8 cellular contexts compared by ENCODE assay signal in genomic region chr22:46012881-46013281, GRCh38. TPM values are rescaled to one million over a fixed set of nuclear protein-coding genes. Genes with fewer than 3 reads are reported as not detected.
DNase-seq lines count a peak whose midpoint lies in the region; ATAC-seq and TF ChIP-seq lines count a peak whose summit lies in the region.

No MANE protein-coding gene starts in this region.

- no peaks in the 10 kb centered on the region for H3K36me3 Mint-ChIP-seq in natural killer cell

- H3K9me3 ChIP-seq in NT2/D1 (ENCODE audit: insufficient read depth, low read length) = no peaks in the 10 kb centered on the region
- no peaks in the 10 kb centered on the region for H3K9me3 ChIP-seq in endocrine pancreas (ENCODE audit: control insufficient read depth, low read length)

- H3K4me1 ChIP-seq in NT2/D1 (ENCODE audit: insufficient read depth, insufficient read length) (peaks cover 13% of the 10 kb centered on the region), endocrine pancreas (ENCODE audit: control insufficient read depth, insufficient read depth, low read length) (no peaks in the 10 kb centered on the region)

- peaks cover 0 to 13% of the 10 kb centered on the region in 2 donors for H3K4me1 Mint-ChIP-seq in natural killer cell

- H3K27ac Mint-ChIP-seq in natural killer cell = peak overlapping the region in 1 of 2 donors; percentile 93

- ATAC-seq in natural killer cell (no peak), GM18868 (IDR thresholded peaks at IDR 0.05; ENCODE audit: unreplicated experiment) (no peak)

- peak overlapping the region; percentile 86 for H3K4me3 Mint-ChIP-seq in natural killer cell

- H3K4me3 ChIP-seq in NT2/D1 (ENCODE audit: insufficient read length, low read depth) = no peak overlapping the region
- no peak overlapping the region for H3K4me3 ChIP-seq in endocrine pancreas (ENCODE audit: control insufficient read depth, insufficient read depth, low read length)

- H3K27ac ChIP-seq in 22Rv1 = peak overlapping the region; percentile 92

- H3K27me3 ChIP-seq in NT2/D1 (ENCODE audit: insufficient read depth, insufficient read length) = no peaks in the 10 kb centered on the region
- no peaks in the 10 kb centered on the region for H3K27me3 ChIP-seq in endocrine pancreas (ENCODE audit: control insufficient read depth, insufficient read depth, low read length)

- H3K9me3 Mint-ChIP-seq in natural killer cell = peaks cover 0 to 2% of the 10 kb centered on the region in 2 donors

- H3K36me3 ChIP-seq in NT2/D1 (ENCODE audit: insufficient read depth, insufficient read length, low read length) (no peaks in the 10 kb centered on the region), endocrine pancreas (ENCODE audit: control insufficient read depth, insufficient read depth, low read length) (no peaks in the 10 kb centered on the region)

- intact Hi-C loops in natural killer cell (cut with micrococcal nuclease) = loop anchor here (5.0 kb wide), 1 partner anchor 284 kb away; the partner anchor contains the start of gene GTSE1

- peak overlapping the region; percentile 94 for H3K9ac ChIP-seq in NT2/D1 (ENCODE audit: insufficient read length, low read depth)
- H3K9ac ChIP-seq in endocrine pancreas (ENCODE audit: control insufficient read depth, insufficient read depth, low read length) = peak overlapping the region; percentile 47

- no peak for DNase-seq in NT2/D1 (ENCODE audit: low read depth, low spot score)
- no peak for DNase-seq in natural killer cell
- no peak for DNase-seq in HuH-7.5 (ENCODE audit: low spot score)
- no peak for DNase-seq in EL
- no peak for DNase-seq in activated gamma-delta T cell (lab: John Stamatoyannopoulos, UW)

- no peaks in the 10 kb centered on the region for H3K27me3 Mint-ChIP-seq in natural killer cell (ENCODE audit: low read depth in 2 of 2)

- TF ChIP-seq CTCF in 22Rv1 (IDR thresholded peaks at IDR 0.05) (no peak), natural killer cell (IDR thresholded peaks at IDR 0.05) (no peak)

RNA-seq across cellular contexts. Expression of gene WNT7B, which starts 35.9 kb away (rescaled TPM):
- not detected for total RNA-seq in natural killer cell
